Comparison of ENCODE assay signal across 8 cellular contexts in genomic region chr18:32470713-32471633, GRCh38. TPM values are rescaled to one million over a fixed set of nuclear protein-coding genes. Genes with fewer than 3 reads are reported as not detected.
DNase-seq lines count a peak whose midpoint lies in the region; ATAC-seq and TF ChIP-seq lines count a peak whose summit lies in the region.

Gene GAREM1 (minus strand): TSS chr18:32470882. CDS start chr18:32470428, 454 bp downstream.

- 1% methylated on average over 82 of the region's 82 CpGs for WGBS in right cardiac atrium

- H3K36me3 Mint-ChIP-seq in T-helper 17 cell (ENCODE audit: low read depth): peaks cover 2% of the 10 kb centered on the region

- no peaks in the 10 kb centered on the region for H3K36me3 ChIP-seq in uterus

- peaks cover 2% of the 10 kb centered on the region for H3K4me1 ChIP-seq in right cardiac atrium (ENCODE audit: control insufficient read depth, insufficient read depth, low read length)
- peaks cover 0 to 4% of the 10 kb centered on the region in 2 donors for H3K4me1 ChIP-seq in uterus

- H3K27ac ChIP-seq in right cardiac atrium (ENCODE audit: low read length) (peak within 1 kb of the TSS; percentile 73), uterus (peak within 1 kb of the TSS; percentile 93)

- H3K27me3 Mint-ChIP-seq in T-helper 17 cell: peaks cover 40% of the 10 kb centered on the region

- ATAC-seq in HG02884 (IDR thresholded peaks at IDR 0.05; ENCODE audit: unreplicated experiment): peak; percentile 93
- peak; percentile 93 for ATAC-seq in T-helper 17 cell
- peak; percentile 99 for ATAC-seq in right cardiac atrium

- H3K4me3 ChIP-seq in right cardiac atrium (ENCODE audit: low read length) (peak within 1 kb of the TSS; percentile 78), uterus (peak within 1 kb of the TSS; percentile 54 to 83)

- peak within 1 kb of the TSS; percentile 21 for H3K27ac Mint-ChIP-seq in T-helper 17 cell

- TF ChIP-seq POLR2A in GM15510 (IDR thresholded peaks at IDR 0.05; ENCODE audit: borderline replicate concordance, extremely low read depth, insufficient read length) (peak; percentile 19), uterus (IDR thresholded peaks at IDR 0.05) (peak; percentile 87 to 97)

- no peaks in the 10 kb centered on the region for H3K27me3 ChIP-seq in right cardiac atrium (ENCODE audit: control insufficient read depth, insufficient read depth)
- H3K27me3 ChIP-seq in uterus: no peaks in the 10 kb centered on the region

- intact Hi-C loops in right cardiac atrium (cut with DNase I): loop anchor here (2.0 to 5.0 kb wide), 4 partner anchors 184 to 314 kb away; no protein-coding TSS in a partner anchor
- intact Hi-C loops in uterus (cut with DNase I; ENCODE audit: low total_unique reads): loop anchor here (5.0 kb wide), 1 partner anchor 199 kb away; no protein-coding TSS in a partner anchor

- TF ChIP-seq CTCF in uterus (IDR thresholded peaks at IDR 0.05): peak; percentile 58 to 93 (median 89)

- no peaks in the 10 kb centered on the region for H3K9me3 ChIP-seq in T-helper 17 cell (ENCODE audit: control insufficient read depth, low read length, poor library complexity, severe bottlenecking)
- no peaks in the 10 kb centered on the region for H3K9me3 ChIP-seq in right cardiac atrium (ENCODE audit: control insufficient read depth, low read length)
- no peaks in the 10 kb centered on the region for H3K9me3 ChIP-seq in uterus

- H3K4me1 Mint-ChIP-seq in T-helper 17 cell: peaks cover 24% of the 10 kb centered on the region

- H3K4me3 Mint-ChIP-seq in T-helper 17 cell: peak within 1 kb of the TSS; percentile 91

- DNase-seq in NCI-H146 treated with DMSO at 0.1 percent for 48 hours (lab: John Stamatoyannopoulos, UW; ENCODE audit: unreplicated experiment): peak; percentile 98
- DNase-seq in T-helper 17 cell: peak; percentile 44 to 65 (median 63)
- peak; percentile 30 to 98 (median 93) for DNase-seq in anterior cingulate cortex (lab: John Stamatoyannopoulos, UW)
- peak; percentile 96 to 98 (median 98) for DNase-seq in right cardiac atrium
- DNase-seq in putamen (ENCODE audit: low spot score): peak; percentile 98
- peak; percentile 95 to 97 for DNase-seq in uterus

RNA-seq across cellular contexts. Expression of gene GAREM1, which starts in this region (rescaled TPM):
- total RNA-seq in T-helper 17 cell: under 1 TPM; 0.10 to 0.13 TPM
- 10 to 100 TPM in 3 of 4 donors, 1 to 10 TPM in 1; 9.6 to 14.8 (median 12.9) TPM for total RNA-seq in right cardiac atrium
- polyA plus RNA-seq in right cardiac atrium: 2.9 TPM
- 10 to 100 TPM in 1 of 4 donors, 1 to 10 TPM in 3; 1.5 to 12.0 (median 5.9) TPM for total RNA-seq in uterus

Comparison
In these comparisons a context has a peak if more than half of its experiments do, and no peak if none do; other contexts are left out.
1. Peak in every context shown above with its lines: DNase-seq, ATAC-seq, H3K4me3 ChIP-seq and H3K27ac ChIP-seq.
2. Peak in DNase-seq and ATAC-seq in T-helper 17 cell; RNA of the gene not detected or under 1 TPM.